ENCODE assay signal across 1 cellular context in the genomic region with DNA sequence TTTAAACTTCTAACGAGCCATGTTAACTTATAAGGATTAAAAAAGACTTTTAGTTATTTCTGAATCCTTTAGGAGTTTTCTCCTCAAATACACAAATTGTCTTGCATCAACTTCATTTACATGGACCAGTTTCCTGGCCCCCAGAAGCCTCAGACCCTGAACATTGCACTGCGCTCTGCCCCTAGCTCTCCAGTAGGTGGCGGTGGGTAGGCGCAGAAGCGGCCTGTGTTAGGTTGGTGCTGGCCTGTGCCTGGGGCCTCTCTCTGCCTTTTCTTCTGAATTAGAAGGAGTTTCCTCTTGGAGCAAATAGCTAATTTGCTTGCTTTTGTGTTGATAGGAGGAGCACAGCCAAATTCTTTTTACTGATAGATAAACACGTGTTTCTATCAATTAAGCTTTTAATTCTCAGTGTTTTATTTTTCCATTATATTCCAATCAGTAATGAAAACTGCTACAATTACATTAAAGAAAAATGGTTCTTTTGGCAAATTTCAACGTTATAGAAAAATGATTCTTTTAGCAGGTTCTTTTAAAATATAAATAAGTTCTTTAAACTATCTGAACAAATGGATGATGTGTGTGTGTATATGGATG.
A peak's percentile ranks its signal among the peaks of the same experiment; 100 is the strongest.
TF ChIP-seq lines count a peak whose summit lies in the region.

No MANE protein-coding gene starts in this region.

TF ChIP-seq in H1, 55 proteins besides CTCF, POLR2A, EP300 and RAD21:
- no peak for TF ChIP-seq TCF12 (IDR thresholded peaks at IDR 0.05; ENCODE audit: low read depth, low read length)
- no peak for TF ChIP-seq RNF2 (IDR thresholded peaks at IDR 0.05; ENCODE audit: borderline replicate concordance, low read depth, low read length, missing control alignments, poor library complexity, severe bottlenecking)
- no peak for TF ChIP-seq KDM5A (IDR thresholded peaks at IDR 0.05; ENCODE audit: low read length)
- no peak for TF ChIP-seq TAF7 (optimal IDR thresholded peaks at IDR 0.05; ENCODE audit: borderline replicate concordance, low read depth, low read length)
- TF ChIP-seq, protein P1, sequence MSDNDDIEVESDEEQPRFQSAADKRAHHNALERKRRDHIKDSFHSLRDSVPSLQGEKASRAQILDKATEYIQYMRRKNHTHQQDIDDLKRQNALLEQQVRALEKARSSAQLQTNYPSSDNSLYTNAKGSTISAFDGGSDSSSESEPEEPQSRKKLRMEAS (IDR thresholded peaks at IDR 0.05) = peak; percentile 32; the same call in 1 of the 2 replicates
- no peak for TF ChIP-seq TEAD4 (IDR thresholded peaks at IDR 0.05; ENCODE audit: low read depth, low read length)
- TF ChIP-seq, protein P2, sequence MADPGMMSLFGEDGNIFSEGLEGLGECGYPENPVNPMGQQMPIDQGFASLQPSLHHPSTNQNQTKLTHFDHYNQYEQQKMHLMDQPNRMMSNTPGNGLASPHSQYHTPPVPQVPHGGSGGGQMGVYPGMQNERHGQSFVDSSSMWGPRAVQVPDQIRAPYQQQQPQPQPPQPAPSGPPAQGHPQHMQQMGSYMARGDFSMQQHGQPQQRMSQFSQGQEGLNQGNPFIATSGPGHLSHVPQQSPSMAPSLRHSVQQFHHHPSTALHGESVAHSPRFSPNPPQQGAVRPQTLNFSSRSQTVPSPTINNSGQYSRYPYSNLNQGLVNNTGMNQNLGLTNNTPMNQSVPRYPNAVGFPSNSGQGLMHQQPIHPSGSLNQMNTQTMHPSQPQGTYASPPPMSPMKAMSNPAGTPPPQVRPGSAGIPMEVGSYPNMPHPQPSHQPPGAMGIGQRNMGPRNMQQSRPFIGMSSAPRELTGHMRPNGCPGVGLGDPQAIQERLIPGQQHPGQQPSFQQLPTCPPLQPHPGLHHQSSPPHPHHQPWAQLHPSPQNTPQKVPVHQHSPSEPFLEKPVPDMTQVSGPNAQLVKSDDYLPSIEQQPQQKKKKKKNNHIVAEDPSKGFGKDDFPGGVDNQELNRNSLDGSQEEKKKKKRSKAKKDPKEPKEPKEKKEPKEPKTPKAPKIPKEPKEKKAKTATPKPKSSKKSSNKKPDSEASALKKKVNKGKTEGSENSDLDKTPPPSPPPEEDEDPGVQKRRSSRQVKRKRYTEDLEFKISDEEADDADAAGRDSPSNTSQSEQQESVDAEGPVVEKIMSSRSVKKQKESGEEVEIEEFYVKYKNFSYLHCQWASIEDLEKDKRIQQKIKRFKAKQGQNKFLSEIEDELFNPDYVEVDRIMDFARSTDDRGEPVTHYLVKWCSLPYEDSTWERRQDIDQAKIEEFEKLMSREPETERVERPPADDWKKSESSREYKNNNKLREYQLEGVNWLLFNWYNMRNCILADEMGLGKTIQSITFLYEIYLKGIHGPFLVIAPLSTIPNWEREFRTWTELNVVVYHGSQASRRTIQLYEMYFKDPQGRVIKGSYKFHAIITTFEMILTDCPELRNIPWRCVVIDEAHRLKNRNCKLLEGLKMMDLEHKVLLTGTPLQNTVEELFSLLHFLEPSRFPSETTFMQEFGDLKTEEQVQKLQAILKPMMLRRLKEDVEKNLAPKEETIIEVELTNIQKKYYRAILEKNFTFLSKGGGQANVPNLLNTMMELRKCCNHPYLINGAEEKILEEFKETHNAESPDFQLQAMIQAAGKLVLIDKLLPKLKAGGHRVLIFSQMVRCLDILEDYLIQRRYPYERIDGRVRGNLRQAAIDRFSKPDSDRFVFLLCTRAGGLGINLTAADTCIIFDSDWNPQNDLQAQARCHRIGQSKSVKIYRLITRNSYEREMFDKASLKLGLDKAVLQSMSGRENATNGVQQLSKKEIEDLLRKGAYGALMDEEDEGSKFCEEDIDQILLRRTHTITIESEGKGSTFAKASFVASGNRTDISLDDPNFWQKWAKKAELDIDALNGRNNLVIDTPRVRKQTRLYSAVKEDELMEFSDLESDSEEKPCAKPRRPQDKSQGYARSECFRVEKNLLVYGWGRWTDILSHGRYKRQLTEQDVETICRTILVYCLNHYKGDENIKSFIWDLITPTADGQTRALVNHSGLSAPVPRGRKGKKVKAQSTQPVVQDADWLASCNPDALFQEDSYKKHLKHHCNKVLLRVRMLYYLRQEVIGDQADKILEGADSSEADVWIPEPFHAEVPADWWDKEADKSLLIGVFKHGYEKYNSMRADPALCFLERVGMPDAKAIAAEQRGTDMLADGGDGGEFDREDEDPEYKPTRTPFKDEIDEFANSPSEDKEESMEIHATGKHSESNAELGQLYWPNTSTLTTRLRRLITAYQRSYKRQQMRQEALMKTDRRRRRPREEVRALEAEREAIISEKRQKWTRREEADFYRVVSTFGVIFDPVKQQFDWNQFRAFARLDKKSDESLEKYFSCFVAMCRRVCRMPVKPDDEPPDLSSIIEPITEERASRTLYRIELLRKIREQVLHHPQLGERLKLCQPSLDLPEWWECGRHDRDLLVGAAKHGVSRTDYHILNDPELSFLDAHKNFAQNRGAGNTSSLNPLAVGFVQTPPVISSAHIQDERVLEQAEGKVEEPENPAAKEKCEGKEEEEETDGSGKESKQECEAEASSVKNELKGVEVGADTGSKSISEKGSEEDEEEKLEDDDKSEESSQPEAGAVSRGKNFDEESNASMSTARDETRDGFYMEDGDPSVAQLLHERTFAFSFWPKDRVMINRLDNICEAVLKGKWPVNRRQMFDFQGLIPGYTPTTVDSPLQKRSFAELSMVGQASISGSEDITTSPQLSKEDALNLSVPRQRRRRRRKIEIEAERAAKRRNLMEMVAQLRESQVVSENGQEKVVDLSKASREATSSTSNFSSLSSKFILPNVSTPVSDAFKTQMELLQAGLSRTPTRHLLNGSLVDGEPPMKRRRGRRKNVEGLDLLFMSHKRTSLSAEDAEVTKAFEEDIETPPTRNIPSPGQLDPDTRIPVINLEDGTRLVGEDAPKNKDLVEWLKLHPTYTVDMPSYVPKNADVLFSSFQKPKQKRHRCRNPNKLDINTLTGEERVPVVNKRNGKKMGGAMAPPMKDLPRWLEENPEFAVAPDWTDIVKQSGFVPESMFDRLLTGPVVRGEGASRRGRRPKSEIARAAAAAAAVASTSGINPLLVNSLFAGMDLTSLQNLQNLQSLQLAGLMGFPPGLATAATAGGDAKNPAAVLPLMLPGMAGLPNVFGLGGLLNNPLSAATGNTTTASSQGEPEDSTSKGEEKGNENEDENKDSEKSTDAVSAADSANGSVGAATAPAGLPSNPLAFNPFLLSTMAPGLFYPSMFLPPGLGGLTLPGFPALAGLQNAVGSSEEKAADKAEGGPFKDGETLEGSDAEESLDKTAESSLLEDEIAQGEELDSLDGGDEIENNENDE (IDR thresholded peaks at IDR 0.05; ENCODE audit: insufficient replicate concordance, low read length) = no peak
- TF ChIP-seq CEBPB (IDR thresholded peaks at IDR 0.05; ENCODE audit: low read depth, low read length) = no peak
TF ChIP-seq in H1: peak in this region for 1.
